In genomic region chr20:47857142-47857993, GRCh38 we compare ENCODE assay signal across 2 cellular contexts.
TF ChIP-seq lines count a peak whose summit lies in the region.

No MANE protein-coding gene starts in this region.

TF ChIP-seq in GM23338, 12 proteins besides CTCF, POLR2A, EP300 and RAD21 (continued from another document):
- TF ChIP-seq REST (IDR thresholded peaks at IDR 0.05; ENCODE audit: unreplicated experiment), result no peak
- no peak for TF ChIP-seq EZH2phosphoT487 (IDR thresholded peaks at IDR 0.05; ENCODE audit: unreplicated experiment)
- TF ChIP-seq ETS1 (IDR thresholded peaks at IDR 0.05), result no peak
- TF ChIP-seq ZNF331 (CRISPR knock-in tag; IDR thresholded peaks at IDR 0.05; ENCODE audit: low read depth), result no peak
- no peak for TF ChIP-seq EZH2 (IDR thresholded peaks at IDR 0.05; ENCODE audit: low read depth, unreplicated experiment)
- TF ChIP-seq CREB1 (CRISPR knock-in tag; IDR thresholded peaks at IDR 0.05; ENCODE audit: low read depth), result no peak
- TF ChIP-seq ZNF462 (CRISPR knock-in tag; IDR thresholded peaks at IDR 0.05), result no peak
- no peak for TF ChIP-seq JUNB (IDR thresholded peaks at IDR 0.05; ENCODE audit: unreplicated experiment)
- TF ChIP-seq STAT1 (IDR thresholded peaks at IDR 0.05; ENCODE audit: unreplicated experiment), result no peak
- no peak for TF ChIP-seq POLR2AphosphoS5 (IDR thresholded peaks at IDR 0.05; ENCODE audit: low read depth)

TF ChIP-seq in K562, 482 proteins besides CTCF, POLR2A, EP300 and RAD21 (continued from another document):
- TF ChIP-seq PKNOX1 (IDR thresholded peaks at IDR 0.05) (0 out of 2 replicates have a peak, but pooled peaks have one; percentile 20), ZZZ3 (IDR thresholded peaks at IDR 0.05) (no peak), ZNF316 (IDR thresholded peaks at IDR 0.05) (peak; percentile 29; the same call in 1 of the 2 replicates)
